In the genomic region with DNA sequence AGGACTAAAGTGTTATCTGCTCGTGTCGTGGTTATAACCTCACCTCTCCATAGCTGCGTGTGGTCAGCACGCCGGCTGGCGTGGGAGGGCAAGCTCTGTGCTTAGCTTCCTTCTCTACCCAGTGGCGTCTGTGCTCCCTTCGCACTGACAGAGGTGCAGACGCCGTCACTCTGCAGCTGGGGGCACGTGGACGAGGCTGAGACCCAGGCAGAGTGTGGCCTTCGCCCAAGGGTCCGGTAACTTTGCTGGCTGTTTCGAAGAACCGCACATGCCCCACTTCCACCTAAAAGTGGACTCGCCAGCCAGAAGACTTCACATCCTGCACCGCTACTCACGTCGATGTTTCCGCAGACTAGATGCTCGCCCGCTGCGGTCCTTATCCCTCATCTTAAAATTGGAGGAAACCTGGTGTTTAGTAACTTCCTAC, we compare ENCODE assay signal across 1 cellular context.
A peak's percentile ranks its signal among the peaks of the same experiment; 100 is the strongest.
TF ChIP-seq lines count a peak whose summit lies in the region.

No MANE protein-coding gene starts in this region.

TF ChIP-seq in K562, 482 proteins besides CTCF, POLR2A, EP300 and RAD21 (continued from another document):
- TF ChIP-seq, protein P1, sequence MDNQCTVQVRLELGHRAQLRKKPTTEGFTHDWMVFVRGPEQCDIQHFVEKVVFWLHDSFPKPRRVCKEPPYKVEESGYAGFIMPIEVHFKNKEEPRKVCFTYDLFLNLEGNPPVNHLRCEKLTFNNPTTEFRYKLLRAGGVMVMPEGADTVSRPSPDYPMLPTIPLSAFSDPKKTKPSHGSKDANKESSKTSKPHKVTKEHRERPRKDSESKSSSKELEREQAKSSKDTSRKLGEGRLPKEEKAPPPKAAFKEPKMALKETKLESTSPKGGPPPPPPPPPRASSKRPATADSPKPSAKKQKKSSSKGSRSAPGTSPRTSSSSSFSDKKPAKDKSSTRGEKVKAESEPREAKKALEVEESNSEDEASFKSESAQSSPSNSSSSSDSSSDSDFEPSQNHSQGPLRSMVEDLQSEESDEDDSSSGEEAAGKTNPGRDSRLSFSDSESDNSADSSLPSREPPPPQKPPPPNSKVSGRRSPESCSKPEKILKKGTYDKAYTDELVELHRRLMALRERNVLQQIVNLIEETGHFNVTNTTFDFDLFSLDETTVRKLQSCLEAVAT (IDR thresholded peaks at IDR 0.05), result peak in 1 of 2 experiments; percentile 56; a peak in 2 of 4 replicates
- no peak for TF ChIP-seq JUNB (CRISPR knock-in tag; conservative IDR thresholded peaks at IDR 0.05)
- TF ChIP-seq ESRRA (IDR thresholded peaks at IDR 0.05; ENCODE audit: borderline replicate concordance, low read depth), result no peak
